Comparison of ENCODE assay signal across 9 cellular contexts in the genomic region with DNA sequence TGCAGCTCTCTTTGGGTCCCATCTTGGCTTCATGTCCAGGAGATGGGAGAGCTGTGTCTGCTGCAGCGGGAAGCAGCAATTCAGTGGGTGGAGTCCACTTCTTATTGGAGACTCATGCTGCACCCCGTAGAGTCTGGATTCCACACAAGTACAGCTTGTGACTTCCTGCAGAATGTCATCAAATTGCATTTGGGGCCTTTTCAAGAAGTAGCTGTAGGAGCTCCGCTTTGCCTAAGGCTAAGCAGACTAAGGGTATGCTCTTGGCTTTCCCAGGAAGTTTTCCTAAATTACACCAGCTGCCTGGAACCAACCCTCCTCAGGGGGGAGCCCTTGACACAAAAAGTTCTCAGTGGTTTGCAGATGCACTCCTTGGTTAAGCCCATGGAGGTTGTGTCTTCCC. TPM values are rescaled to one million over a fixed set of nuclear protein-coding genes. Genes with fewer than 3 reads are reported as not detected.
A peak's percentile ranks its signal among the peaks of the same experiment; 100 is the strongest.
DNase-seq lines count a peak whose midpoint lies in the region; ATAC-seq, FAIRE-seq and TF ChIP-seq lines count a peak whose summit lies in the region.
"Had no signal": no experiment of that assay in that cellular context is flagged by ENCODE, and none has a peak within 500 bp of the region (broad histone marks: within the 10 kb centered on the region; RNA-seq: fewer than 3 reads in every experiment).

No MANE protein-coding gene starts in this region.

- no peak overlapping the region for H3K4me3 ChIP-seq in Karpas-422 (ENCODE audit: low read length)
- no peak overlapping the region for H3K4me3 ChIP-seq in GM12878
- H3K4me3 ChIP-seq: HAP-1 had no signal

- H3K27me3 ChIP-seq in Karpas-422 (ENCODE audit: low read length) (no peaks in the 10 kb centered on the region), GM12878 (replicated peaks in 1 of 2; ENCODE audit: control insufficient read depth in 2 of 2, insufficient read depth in 2 of 2, low read length in 1 of 2) (no peaks in the 10 kb centered on the region)

- peak; percentile 58 for TF ChIP-seq RAD21 in GM12878 (IDR thresholded peaks at IDR 0.05; ENCODE audit: insufficient read depth, low read depth, low read length)

- no peak overlapping the region for H3K4me2 ChIP-seq in Karpas-422 (ENCODE audit: low read depth, low read length, poor library complexity, severe bottlenecking)
- H3K4me2 ChIP-seq in GM12878 (ENCODE audit: control insufficient read depth, insufficient read depth): no peak overlapping the region

- no peaks in the 10 kb centered on the region for H3K9me2 ChIP-seq in Karpas-422 (replicated peaks; ENCODE audit: insufficient read depth, low read length)

- no peaks in the 10 kb centered on the region for H4K20me1 ChIP-seq in Karpas-422 (ENCODE audit: insufficient read depth, low read depth, low read length)
- H4K20me1 ChIP-seq in GM12878 (ENCODE audit: control insufficient read depth, insufficient read depth): no peaks in the 10 kb centered on the region

- ATAC-seq in GM12878: peak; percentile 49; the same call in 2 of the 3 replicates
- ATAC-seq in HG02884 (IDR thresholded peaks at IDR 0.05; ENCODE audit: unreplicated experiment): no peak
- ATAC-seq in HG02678 (IDR thresholded peaks at IDR 0.05; ENCODE audit: unreplicated experiment): no peak

- H3K36me3 ChIP-seq in Karpas-422 (ENCODE audit: insufficient read depth, low read length): no peaks in the 10 kb centered on the region
- no peaks in the 10 kb centered on the region for H3K36me3 ChIP-seq in GM12878 (ENCODE audit: control insufficient read depth in 2 of 2, insufficient read depth in 2 of 2, low read length in 1 of 2)
- H3K36me3 ChIP-seq: HAP-1 had no signal

- RAD21 ChIA-PET in GM12878 (lab: Charles Lee; ENCODE audit: unreplicated experiment): interaction anchor here (0.6 to 3.4 kb wide), 4 partner anchors 8 to 104 kb away, joined by 3 to 15 read pairs (median 3); a partner anchor contains a TSS

- no peak overlapping the region for H3K9ac ChIP-seq in Karpas-422 (ENCODE audit: low read length)
- no peak overlapping the region for H3K9ac ChIP-seq in GM12878 (ENCODE audit: control insufficient read depth, insufficient read depth, low read length)

- TF ChIP-seq POLR2A in GM12878 (IDR thresholded peaks at IDR 0.05; ENCODE audit: low read depth, low read length): no peak

- WGBS in GM12878 (ENCODE audit: insufficient coverage, insufficient replicate concordance, low lambda C conversion rate, missing lambda C conversion rate): 74% methylated on average over 3 of the region's 3 CpGs

- FAIRE-seq in GM12878 (lab: Jason Lieb, UNC): no peak

- SMC1A ChIA-PET in GM12878 (lab: Charles Lee; ENCODE audit: uncharacterized antibody, unreplicated experiment): interaction anchor here (1.0 to 2.3 kb wide), 2 partner anchors 98 to 103 kb away, joined by 3 to 13 read pairs; no protein-coding TSS in a partner anchor

- in situ Hi-C loops in GM12878 (cut with MboI): no loop called here

- peak; percentile 65 for DNase-seq in DMS153 treated with DMSO at 0.1 percent for 48 hours (lab: John Stamatoyannopoulos, UW; ENCODE audit: unreplicated experiment)
- DNase-seq in Karpas-422: peak; percentile 60
- DNase-seq in GM12878 (ENCODE audit: low read depth, low spot score): no peak
- peak; percentile 56 to 67 for DNase-seq in lung microvascular endothelial cell (ENCODE audit: low read depth in 2 of 2)
- no peak for DNase-seq in posterior vena cava (ENCODE audit: low spot score)
- no peak for DNase-seq in NCI-H1930 (lab: John Stamatoyannopoulos, UW)

- no peak for TF ChIP-seq EP300 in GM12878 (IDR thresholded peaks at IDR 0.05; ENCODE audit: borderline replicate concordance in 1 of 2, control insufficient read depth in 1 of 2, low read depth in 2 of 2, low read length in 2 of 2)

- H3K9me3 ChIP-seq in Karpas-422 (ENCODE audit: low read length) (no peaks in the 10 kb centered on the region), GM12878 (replicated peaks; ENCODE audit: control insufficient read depth, insufficient read depth, low read length) (no peaks in the 10 kb centered on the region)
- H3K9me3 ChIP-seq: HAP-1 had no signal

- BruUV-seq in GM12878 (replicated peaks; lab: Mats Ljungman, UMichigan): no TSS peak

- TF ChIP-seq CTCF in GM12878 (IDR thresholded peaks at IDR 0.05 in 2 of 3, conservative IDR thresholded peaks at IDR 0.05 in 1 of 3; ENCODE audit: control insufficient read depth in 2 of 3, extremely low read depth in 1 of 3, insufficient read depth in 1 of 3, low read depth in 3 of 3, low read length in 3 of 3): peak; percentile 47 to 56 (median 49); a peak in 5 of 6 replicates

- POLR2A ChIA-PET in GM12878 (lab: Charles Lee): interaction anchor here (1.1 to 1.2 kb wide), 2 partner anchors 9 to 98 kb away, joined by 3 read pairs; no protein-coding TSS in a partner anchor

- intact Hi-C loops in GM12878 (cut with micrococcal nuclease; ENCODE audit: unreplicated experiment): loop anchor here (1.0 kb wide), 1 partner anchor 103 kb away; no protein-coding TSS in a partner anchor
- intact Hi-C loops in posterior vena cava (cut with DNase I): no loop called here

- CTCF ChIA-PET in GM12878 (lab: Yijun Ruan, JAX): interaction anchor here (0.9 to 4.7 kb wide), 8 partner anchors 9 to 102 kb away, joined by 3 to 37 read pairs (median 4); a partner anchor contains a TSS

- H2AFZ ChIP-seq in Karpas-422 (ENCODE audit: low read length) (no peak overlapping the region), GM12878 (ENCODE audit: control insufficient read depth, low read depth, low read length) (no peak overlapping the region)

- no peaks in the 10 kb centered on the region for H3K79me2 ChIP-seq in Karpas-422 (ENCODE audit: low read length)
- no peaks in the 10 kb centered on the region for H3K79me2 ChIP-seq in GM12878 (ENCODE audit: control insufficient read depth, insufficient read depth, low read length)

- H3K27ac ChIP-seq in Karpas-422 (ENCODE audit: low read length) (no peak overlapping the region), GM12878 (ENCODE audit: control insufficient read depth, insufficient read depth) (no peak overlapping the region)

- H3K4me1 ChIP-seq in Karpas-422 (ENCODE audit: low read length) (no peaks in the 10 kb centered on the region), GM12878 (ENCODE audit: control insufficient read depth, insufficient read depth, low read length) (peaks cover 15% of the 10 kb centered on the region)
- H3K4me1 ChIP-seq: HAP-1 had no signal

RNA-seq across cellular contexts. Expression of a gene that starts 5.7 kb away (rescaled TPM):
- 2.2 and 5.1 TPM in 2 replicates for total RNA-seq in Karpas-422 (2014; rRNA removed; shearing (Covaris generic); ENCODE audit: low replicate concordance)
- total RNA-seq in GM12878 (2013; cell fraction: nucleolus; rRNA removed): 18.1 and 19.8 TPM in 2 replicates
- total RNA-seq in GM12878 (2014; rRNA removed) (10.3 and 11.1 TPM in 2 replicates), GM12878 (2014; rRNA removed; fragmentation: Illumina TruSeq; extraction: Trizol) (8.4 and 8.6 TPM in 2 replicates), GM12878 (2021) (9.9 and 11.4 TPM in 2 replicates), lung microvascular endothelial cell (6.3 and 10.3 TPM in 2 replicates), posterior vena cava (10 to 100 TPM; 18.4 to 21.4 TPM)
- 8.6 TPM for polyA plus RNA-seq in GM12878 (2011; ENCODE audit: low read depth)
- polyA plus RNA-seq in GM12878 (2011; rRNA removed) (12.4 and 16.0 TPM in 2 replicates), GM12878 (2014; fragmentation: Illumina TruSeq; extraction: Trizol) (10.3 and 12.8 TPM in 2 replicates), GM12878 (2014; fragmentation: Nextera tagmentation; extraction: Ambion mirVana) (1 to 10 TPM; 1.0 to 4.1 TPM), GM12878 (2014; rRNA removed) (9.8 and 10.7 TPM in 2 replicates), GM12878 (2016; fragmentation: Nextera tagmentation; extraction: Ambion mirVana) (1 to 10 TPM; 5.6 to 5.9 TPM)
- polyA plus RNA-seq in GM12878 (2011; cell fraction: cytosol; rRNA removed): 16.4 and 17.1 TPM in 2 replicates
- polyA plus RNA-seq in GM12878 (2011; cell fraction: nucleus; rRNA removed): 19.9 and 24.1 TPM in 2 replicates
- 10.2 and 11.3 TPM in 2 replicates for polyA plus RNA-seq in GM12878 (2012)
- 14.6 and 18.1 TPM in 2 replicates for polyA minus RNA-seq in GM12878 (2011; rRNA and poly(A)+ RNA removed)
- 2.7 and 4.0 TPM in 2 replicates for polyA minus RNA-seq in GM12878 (2011; cell fraction: cytosol; rRNA and poly(A)+ RNA removed)
- 12.7 and 18.1 TPM in 2 replicates for polyA minus RNA-seq in GM12878 (2011; cell fraction: nucleus; rRNA and poly(A)+ RNA removed)

RNA-seq across cellular contexts. Expression of a gene that starts 18.3 kb away (rescaled TPM):
- 11.2 and 14.0 TPM in 2 replicates for total RNA-seq in Karpas-422 (2014; rRNA removed; shearing (Covaris generic); ENCODE audit: low replicate concordance)
- 46.3 and 51.4 TPM in 2 replicates for total RNA-seq in GM12878 (2013; cell fraction: nucleolus; rRNA removed)
- total RNA-seq in GM12878 (2014; rRNA removed) (19.1 and 20.0 TPM in 2 replicates), GM12878 (2014; rRNA removed; fragmentation: Illumina TruSeq; extraction: Trizol) (19.2 and 21.2 TPM in 2 replicates), GM12878 (2021) (22.1 and 29.1 TPM in 2 replicates), lung microvascular endothelial cell (11.8 and 12.1 TPM in 2 replicates), posterior vena cava (10 to 100 TPM; 40.3 to 59.6 TPM)
- 30.5 TPM for polyA plus RNA-seq in GM12878 (2011; ENCODE audit: low read depth)
- polyA plus RNA-seq in GM12878 (2011; rRNA removed) (27.8 and 34.6 TPM in 2 replicates), GM12878 (2014; fragmentation: Illumina TruSeq; extraction: Trizol) (26.3 and 34.6 TPM in 2 replicates), GM12878 (2014; fragmentation: Nextera tagmentation; extraction: Ambion mirVana) (10 to 100 TPM; 13.7 to 17.0 TPM), GM12878 (2014; rRNA removed) (29.9 and 30.2 TPM in 2 replicates), GM12878 (2016; fragmentation: Nextera tagmentation; extraction: Ambion mirVana) (10 to 100 TPM; 26.8 to 29.7 TPM)
- 27.9 and 31.4 TPM in 2 replicates for polyA plus RNA-seq in GM12878 (2011; cell fraction: cytosol; rRNA removed)
- 72.1 and 77.2 TPM in 2 replicates for polyA plus RNA-seq in GM12878 (2011; cell fraction: nucleus; rRNA removed)
- 19.6 and 25.7 TPM in 2 replicates for polyA plus RNA-seq in GM12878 (2012)
- 25.4 and 27.3 TPM in 2 replicates for polyA minus RNA-seq in GM12878 (2011; rRNA and poly(A)+ RNA removed)
- 5.7 and 10.1 TPM in 2 replicates for polyA minus RNA-seq in GM12878 (2011; cell fraction: cytosol; rRNA and poly(A)+ RNA removed)
- polyA minus RNA-seq in GM12878 (2011; cell fraction: nucleus; rRNA and poly(A)+ RNA removed): 14.7 and 28.6 TPM in 2 replicates

RNA-seq across cellular contexts. Expression of a gene that starts 45.8 kb away (rescaled TPM):
- total RNA-seq in Karpas-422 (2014; rRNA removed; shearing (Covaris generic); ENCODE audit: low replicate concordance): 77.6 and 81.2 TPM in 2 replicates
- 31.8 and 37.1 TPM in 2 replicates for total RNA-seq in GM12878 (2013; cell fraction: nucleolus; rRNA removed)
- total RNA-seq in GM12878 (2014; rRNA removed) (42.8 and 49.5 TPM in 2 replicates), GM12878 (2014; rRNA removed; fragmentation: Illumina TruSeq; extraction: Trizol) (40.1 and 41.3 TPM in 2 replicates), GM12878 (2021) (39.6 and 40.2 TPM in 2 replicates), lung microvascular endothelial cell (19.8 and 22.2 TPM in 2 replicates), posterior vena cava (10 to 100 TPM; 26.7 to 34.7 TPM)
- polyA plus RNA-seq in GM12878 (2011; ENCODE audit: low read depth): 49.3 TPM
- polyA plus RNA-seq in GM12878 (2011; rRNA removed) (93.5 and 123 TPM in 2 replicates), GM12878 (2014; fragmentation: Illumina TruSeq; extraction: Trizol) (61.1 and 67.6 TPM in 2 replicates), GM12878 (2014; fragmentation: Nextera tagmentation; extraction: Ambion mirVana) (10 to 100 TPM; 15.2 to 32.6 TPM), GM12878 (2014; rRNA removed) (42.3 and 54.0 TPM in 2 replicates), GM12878 (2016; fragmentation: Nextera tagmentation; extraction: Ambion mirVana) (10 to 100 TPM; 64.2 to 74.6 TPM)
- polyA plus RNA-seq in GM12878 (2011; cell fraction: cytosol; rRNA removed): 69.3 and 105 TPM in 2 replicates
- polyA plus RNA-seq in GM12878 (2011; cell fraction: nucleus; rRNA removed): 35.8 and 37.9 TPM in 2 replicates
- polyA plus RNA-seq in GM12878 (2012): 35.3 and 44.8 TPM in 2 replicates
- polyA minus RNA-seq in GM12878 (2011; rRNA and poly(A)+ RNA removed): 49.3 and 62.9 TPM in 2 replicates
- 17.8 and 19.5 TPM in 2 replicates for polyA minus RNA-seq in GM12878 (2011; cell fraction: cytosol; rRNA and poly(A)+ RNA removed)
- 13.5 and 17.1 TPM in 2 replicates for polyA minus RNA-seq in GM12878 (2011; cell fraction: nucleus; rRNA and poly(A)+ RNA removed)

RNA-seq across cellular contexts. Expression of a gene that starts 49.3 kb away (rescaled TPM):
- total RNA-seq in Karpas-422 (2014; rRNA removed; shearing (Covaris generic); ENCODE audit: low replicate concordance): 0.37 TPM in 1 of 2 replicates, not detected in the other
- not detected in 2 replicates for total RNA-seq in GM12878 (2013; cell fraction: nucleolus; rRNA removed)
- total RNA-seq in GM12878 (2014; rRNA removed): not detected in 2 replicates
- total RNA-seq in GM12878 (2014; rRNA removed; fragmentation: Illumina TruSeq; extraction: Trizol): not detected in 2 replicates
- not detected in 2 replicates for total RNA-seq in GM12878 (2021)
- polyA plus RNA-seq in GM12878 (2011; ENCODE audit: low read depth): not detected
- 0.07 TPM in 1 of 2 replicates, not detected in the other for polyA plus RNA-seq in GM12878 (2011; rRNA removed)
- not detected in 2 replicates for polyA plus RNA-seq in GM12878 (2011; cell fraction: cytosol; rRNA removed)
- polyA plus RNA-seq in GM12878 (2011; cell fraction: nucleus; rRNA removed): 0.15 TPM in 1 of 2 replicates, not detected in the other
- polyA plus RNA-seq in GM12878 (2012): 0.32 TPM in 1 of 2 replicates, not detected in the other
- polyA plus RNA-seq in GM12878 (2014; fragmentation: Illumina TruSeq; extraction: Trizol): not detected in 2 replicates
- not detected for polyA plus RNA-seq in GM12878 (2014; fragmentation: Nextera tagmentation; extraction: Ambion mirVana)
- polyA plus RNA-seq in GM12878 (2014; rRNA removed): not detected in 2 replicates
- polyA plus RNA-seq in GM12878 (2016; fragmentation: Nextera tagmentation; extraction: Ambion mirVana): under 1 TPM; 0.15 to 0.32 TPM
- 0.21 TPM in 1 of 2 replicates, not detected in the other for polyA minus RNA-seq in GM12878 (2011; rRNA and poly(A)+ RNA removed)
- not detected in 2 replicates for polyA minus RNA-seq in GM12878 (2011; cell fraction: cytosol; rRNA and poly(A)+ RNA removed)
- polyA minus RNA-seq in GM12878 (2011; cell fraction: nucleus; rRNA and poly(A)+ RNA removed): not detected in 2 replicates
- under 0.01 TPM in 1 of 2 replicates, not detected in the other for total RNA-seq in lung microvascular endothelial cell
- not detected for total RNA-seq in posterior vena cava

Comparison
In these comparisons a context has a peak if more than half of its experiments do, and no peak if none do; other contexts are left out.
1. DNase-seq: peak in DMS153 treated with DMSO at 0.1 percent for 48 hours (single experiment), Karpas-422 (single experiment) and lung microvascular endothelial cell (2 of 2); none in GM12878 (single experiment), posterior vena cava (single experiment) and NCI-H1930 (0 of 2).